In the genomic region with DNA sequence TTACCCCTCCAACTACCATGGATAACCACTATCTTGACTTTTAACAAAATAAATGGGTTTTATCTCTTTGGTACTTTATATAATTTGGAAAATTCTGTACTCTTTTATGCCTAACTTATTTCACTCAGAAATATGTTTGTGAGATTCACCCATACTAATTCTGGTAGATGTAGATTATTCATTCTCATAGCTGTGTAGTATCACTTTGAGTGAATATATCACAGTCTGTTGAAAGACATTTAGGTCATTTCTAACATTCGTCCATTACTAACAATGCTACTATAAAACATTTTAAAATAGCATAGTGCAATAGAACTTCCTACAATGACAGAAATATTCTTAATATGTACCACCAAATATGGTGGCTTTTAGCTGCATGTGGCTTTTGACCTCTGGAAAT, we compare ENCODE assay signal across 35 cellular contexts.
DNase-seq lines count a peak whose midpoint lies in the region; ATAC-seq, FAIRE-seq and TF ChIP-seq lines count a peak whose summit lies in the region.
"Had no signal": no experiment of that assay in that cellular context is flagged by ENCODE, and none has a peak within 500 bp of the region (broad histone marks: within the 10 kb centered on the region; RNA-seq: fewer than 3 reads in every experiment).

No MANE protein-coding gene starts in this region.

- no peak overlapping the region for H3K18ac ChIP-seq in IMR-90 (ENCODE audit: low read depth, low read length)

- H4K8ac ChIP-seq in IMR-90 (ENCODE audit: low read depth in 2 of 2, low read length in 2 of 2), result no peak overlapping the region

- H3K79me2 ChIP-seq in GM12878 (ENCODE audit: control insufficient read depth, insufficient read depth, low read length), result no peaks in the 10 kb centered on the region

- RAD21 ChIA-PET in GM12878 (lab: Charles Lee; ENCODE audit: unreplicated experiment), result no interaction called here

- no peak overlapping the region for H3K27ac ChIP-seq in IMR-90 (ENCODE audit: insufficient read depth, low read length)
- no peak overlapping the region for H3K27ac ChIP-seq in GM12878 (ENCODE audit: control insufficient read depth, insufficient read depth)
- H3K27ac ChIP-seq: 22Rv1; A549; BLaER1; BLaER1 treated with 17β-estradiol and CSF1 and Interleukin-3, amounts not matched to agents 10 nM and 100 nM; C4-2B had no signal

- TF ChIP-seq RAD21 in IMR-90 (IDR thresholded peaks at IDR 0.05; ENCODE audit: low read length), result no peak
- TF ChIP-seq RAD21 in GM12878 (IDR thresholded peaks at IDR 0.05; ENCODE audit: insufficient read depth, low read depth, low read length), result no peak

- ATAC-seq in GM18868 (IDR thresholded peaks at IDR 0.05; ENCODE audit: unreplicated experiment), result peak; percentile 50
- ATAC-seq in HG02610 (IDR thresholded peaks at IDR 0.05; ENCODE audit: unreplicated experiment), result peak; percentile 79
- no peak for ATAC-seq in IMR-90 (ENCODE audit: low read depth)
- ATAC-seq in GM12878, result peak; percentile 54
- ATAC-seq in GM19351 (IDR thresholded peaks at IDR 0.05; ENCODE audit: unreplicated experiment), result no peak
- ATAC-seq in HG03196 (IDR thresholded peaks at IDR 0.05; ENCODE audit: unreplicated experiment), result no peak
- ATAC-seq in activated CD4-positive, CD25-positive, alpha-beta regulatory T cell treated with anti-CD3 and anti-CD28 coated beads, Interleukin-2, amount 50 U/mL, for 24 hours, result no peak
- no peak for ATAC-seq in GM21515 (IDR thresholded peaks at IDR 0.05; ENCODE audit: unreplicated experiment)
- ATAC-seq: A549; CD8-positive, alpha-beta T cell had no signal

- no peak overlapping the region for H4K5ac ChIP-seq in IMR-90 (ENCODE audit: low read depth, low read length)

- no peak for TF ChIP-seq CTCF in IMR-90 (conservative IDR thresholded peaks at IDR 0.05; ENCODE audit: low read depth, low read length)
- TF ChIP-seq CTCF in GM12878 (IDR thresholded peaks at IDR 0.05 in 2 of 3, conservative IDR thresholded peaks at IDR 0.05 in 1 of 3; ENCODE audit: control insufficient read depth in 2 of 3, extremely low read depth in 1 of 3, insufficient read depth in 1 of 3, low read depth in 3 of 3, low read length in 3 of 3), result no peak

- H2AK9ac ChIP-seq in IMR-90 (replicated peaks; ENCODE audit: low read depth, low read length, poor library complexity), result no peak overlapping the region

- no peak overlapping the region for H3K4ac ChIP-seq in IMR-90 (ENCODE audit: low read depth, low read length)

- no peaks in the 10 kb centered on the region for H4K20me1 ChIP-seq in IMR-90 (ENCODE audit: insufficient read depth, low read length)
- no peaks in the 10 kb centered on the region for H4K20me1 ChIP-seq in GM12878 (ENCODE audit: control insufficient read depth, insufficient read depth)
- H4K20me1 ChIP-seq: BLaER1; BLaER1 treated with 17β-estradiol and CSF1 and Interleukin-3, amounts not matched to agents 10 nM and 100 nM had no signal

- 0 out of 2 replicates have a peak, but pooled peaks cover 2% of the 10 kb centered on the region for H3K36me3 ChIP-seq in IMR-90 (ENCODE audit: control insufficient read depth, insufficient read depth, low read length)
- no peaks in the 10 kb centered on the region for H3K36me3 ChIP-seq in GM12878 (ENCODE audit: control insufficient read depth in 2 of 2, insufficient read depth in 2 of 2, low read length in 1 of 2)
- H3K36me3 ChIP-seq: BE2C; BLaER1; BLaER1 treated with 17β-estradiol and CSF1 and Interleukin-3, amounts not matched to agents 10 nM and 100 nM had no signal

- H2BK5ac ChIP-seq in IMR-90 (ENCODE audit: low read depth, low read length, poor library complexity, severe bottlenecking), result no peak overlapping the region

- no peak overlapping the region for H2BK120ac ChIP-seq in IMR-90 (ENCODE audit: low read depth, low read length)

- peaks cover 3 to 9% of the 10 kb centered on the region in 2 experiments; a peak in 1 of 4 replicates for H3K79me1 ChIP-seq in IMR-90 (ENCODE audit: low read depth in 1 of 2, low read length in 2 of 2)

- intact Hi-C loops in IMR-90 (cut with micrococcal nuclease), result loop anchor here (10.0 kb wide), 1 partner anchor 538 kb away; a partner anchor contains a TSS
- intact Hi-C loops in GM12878 (cut with micrococcal nuclease; ENCODE audit: unreplicated experiment), result no loop called here

- no peak overlapping the region for H3K14ac ChIP-seq in IMR-90 (replicated peaks; ENCODE audit: low read depth, low read length)

- H4K91ac ChIP-seq in IMR-90 (ENCODE audit: insufficient read depth, low read depth, low read length), result no peak overlapping the region

- H3K56ac ChIP-seq in IMR-90 (ENCODE audit: extremely low read depth, insufficient read depth, low read length), result no peak overlapping the region

- no peaks in the 10 kb centered on the region; the same call in 1 of the 2 replicates for H3K4me1 ChIP-seq in IMR-90 (ENCODE audit: control insufficient read depth, insufficient read depth, low read length)
- no peaks in the 10 kb centered on the region for H3K4me1 ChIP-seq in GM12878 (ENCODE audit: control insufficient read depth, insufficient read depth, low read length)
- H3K4me1 ChIP-seq: A549, BE2C, Caco-2 had no signal

- TF ChIP-seq POLR2A in IMR-90 (IDR thresholded peaks at IDR 0.05; ENCODE audit: low read depth, low read length) (no peak), GM12878 (IDR thresholded peaks at IDR 0.05; ENCODE audit: low read depth, low read length) (no peak)

- H3K9ac ChIP-seq in IMR-90 (ENCODE audit: low read depth, low read length), result no peak overlapping the region
- H3K9ac ChIP-seq in GM12878 (ENCODE audit: control insufficient read depth, insufficient read depth, low read length), result no peak overlapping the region
- H3K9ac ChIP-seq: BLaER1; BLaER1 treated with 17β-estradiol and CSF1 and Interleukin-3, amounts not matched to agents 10 nM and 100 nM had no signal

- DNase-seq in IMR-90 (no peak), GM12878 (ENCODE audit: low read depth, low spot score) (no peak)
- DNase-seq: 8988T; ACHN; AML-193; BE2C; C1 segment of cervical spinal cord; Caco-2; Calu3; CD4-positive, alpha-beta memory T cell; CD4-positive, alpha-beta T cell; CD4-positive, CD25-positive, alpha-beta regulatory T cell; CD8-positive, alpha-beta memory T cell; CD8-positive, alpha-beta T cell; COR-L47; DMS 273 treated with DMSO at 0.1 percent for 48 hours; DMS153; DMS53; DMS79; DMS79 treated with DMSO at 0.1 percent for 48 hours; DND-41; EL had no signal

- SMC1A ChIA-PET in GM12878 (lab: Charles Lee; ENCODE audit: uncharacterized antibody, unreplicated experiment), result interaction anchor here (1.3 kb wide), 1 partner anchor 8 kb away, joined by 3 read pairs; no protein-coding TSS in a partner anchor

- in situ Hi-C loops in IMR-90 (cut with MboI; ENCODE audit: low sequenced_read_pairs) (no loop called here), GM12878 (cut with MboI) (no loop called here)

- no peaks in the 10 kb centered on the region for H3K9me3 ChIP-seq in IMR-90 (ENCODE audit: control insufficient read depth, insufficient read depth, low read length)
- H3K9me3 ChIP-seq in GM12878 (replicated peaks; ENCODE audit: control insufficient read depth, insufficient read depth, low read length), result no peaks in the 10 kb centered on the region; the same call in 1 of the 3 replicates
- H3K9me3 ChIP-seq: A549, BE2C, BLaER1, Caco-2 had no signal

- POLR2A ChIA-PET in IMR-90 (lab: Charles Lee; ENCODE audit: unreplicated experiment), result interaction anchor here (0.6 kb wide), 1 partner anchor 28 kb away, joined by 3 read pairs; no protein-coding TSS in a partner anchor
- POLR2A ChIA-PET in GM12878 (lab: Charles Lee), result no interaction called here

- no peak for TF ChIP-seq EP300 in GM12878 (IDR thresholded peaks at IDR 0.05; ENCODE audit: borderline replicate concordance in 1 of 2, control insufficient read depth in 1 of 2, low read depth in 2 of 2, low read length in 2 of 2)

- no peak overlapping the region for H2BK15ac ChIP-seq in IMR-90 (ENCODE audit: low read depth, low read length)

- H2BK20ac ChIP-seq in IMR-90 (ENCODE audit: low read depth, low read length), result 0 out of 2 replicates have a peak overlapping the region, but pooled peaks have one; percentile 44

- no peaks in the 10 kb centered on the region for H3K27me3 ChIP-seq in IMR-90 (ENCODE audit: control insufficient read depth, insufficient read depth, low read length)
- H3K27me3 ChIP-seq in GM12878 (replicated peaks in 1 of 2; ENCODE audit: control insufficient read depth in 2 of 2, insufficient read depth in 2 of 2, low read length in 1 of 2), result no peaks in the 10 kb centered on the region
- H3K27me3 ChIP-seq: BE2C; BLaER1; BLaER1 treated with 17β-estradiol and CSF1 and Interleukin-3, amounts not matched to agents 10 nM and 100 nM had no signal

- no peak overlapping the region for H3K4me3 ChIP-seq in IMR-90 (ENCODE audit: insufficient read depth, low read depth, low read length)
- no peak overlapping the region for H3K4me3 ChIP-seq in GM12878
- H3K4me3 ChIP-seq: A549; BLaER1; BLaER1 treated with 17β-estradiol and CSF1 and Interleukin-3, amounts not matched to agents 10 nM and 100 nM had no signal

- no peak overlapping the region for H2AFZ ChIP-seq in IMR-90 (replicated peaks; ENCODE audit: low read length, poor library complexity)
- H2AFZ ChIP-seq in GM12878 (ENCODE audit: control insufficient read depth, low read depth, low read length), result no peak overlapping the region

- CTCF ChIA-PET in IMR-90 (lab: Yijun Ruan, JAX) (no interaction called here), GM12878 (lab: Yijun Ruan, JAX) (no interaction called here)

- no peak overlapping the region for H3K23ac ChIP-seq in IMR-90 (ENCODE audit: low read depth, low read length)

- no peak overlapping the region for H2AK5ac ChIP-seq in IMR-90 (ENCODE audit: low read depth, low read length)

- H3K4me2 ChIP-seq in IMR-90 (ENCODE audit: low read depth, low read length) (no peak overlapping the region), GM12878 (ENCODE audit: control insufficient read depth, insufficient read depth) (no peak overlapping the region)
- H3K4me2 ChIP-seq: A549, BLaER1 had no signal

- BruUV-seq in IMR-90 (replicated peaks; lab: Mats Ljungman, UMichigan), result no TSS peak
- BruUV-seq in GM12878 (replicated peaks; lab: Mats Ljungman, UMichigan), result no TSS peak

- dilution Hi-C loops in IMR-90 (cut with HindIII; ENCODE audit: low sequenced_read_pairs, unreplicated experiment), result no loop called here

- FAIRE-seq in GM12878 (lab: Jason Lieb, UNC), result no peak
- FAIRE-seq: A204.1, A549, D721Med had no signal

- H3K9me1 ChIP-seq in IMR-90 (ENCODE audit: insufficient read depth, low read length), result no peaks in the 10 kb centered on the region

- WGBS in IMR-90 (ENCODE audit: extremely low coverage in 2 of 2, insufficient read length in 1 of 2), 2 experiments, result no CpG with 5 or more reads among the region's 1 CpG
- WGBS in GM12878 (ENCODE audit: insufficient coverage, insufficient replicate concordance, low lambda C conversion rate, missing lambda C conversion rate), result 0% methylated on average over 1 of the region's 1 CpG

TF ChIP-seq in IMR-90, 13 proteins besides CTCF, POLR2A, EP300 and RAD21:
- TF ChIP-seq CHD1 (IDR thresholded peaks at IDR 0.05; ENCODE audit: low read depth, low read length) (no peak), BHLHE40 (IDR thresholded peaks at IDR 0.05; ENCODE audit: low read depth, low read length) (no peak)
TF ChIP-seq in IMR-90: peak in this region for 0.

Comparison
In these comparisons a context has a peak if more than half of its experiments do, and no peak if none do; other contexts are left out.
1. ATAC-seq: peak in GM18868 (single experiment), HG02610 (single experiment) and GM12878 (single experiment); none in IMR-90 (single experiment), GM19351 (single experiment), HG03196 (single experiment), activated CD4-positive, CD25-positive, alpha-beta regulatory T cell treated with anti-CD3 and anti-CD28 coated beads, Interleukin-2, amount 50 U/mL, for 24 hours (0 of 2) and GM21515 (single experiment).